ENCODE assay signal across 20 cellular contexts in genomic region chr18:79420033-79420745, GRCh38. TPM values are rescaled to one million over a fixed set of nuclear protein-coding genes. Genes with fewer than 3 reads are reported as not detected.
DNase-seq lines count a peak whose midpoint lies in the region; ATAC-seq and TF ChIP-seq lines count a peak whose summit lies in the region.
"Had no signal": no experiment of that assay in that cellular context is flagged by ENCODE, and none has a peak within 500 bp of the region (broad histone marks: within the 10 kb centered on the region; RNA-seq: fewer than 3 reads in every experiment).

No MANE protein-coding gene starts in this region.

- H3K4me1 Mint-ChIP-seq in CD4-positive, alpha-beta memory T cell, result peaks cover 18 to 56% (median 36%) of the 10 kb centered on the region in 4 donors
- H3K4me1 Mint-ChIP-seq in activated B cell treated with CpG ODN at 0.5 μM for 24 hours, result peaks cover 37% of the 10 kb centered on the region
- H3K4me1 Mint-ChIP-seq in glutamatergic neuron (ENCODE audit: low read depth, unreplicated experiment), result peaks cover 17% of the 10 kb centered on the region

- TF ChIP-seq CTCF in activated B cell treated with CpG ODN at 0.5 μM for 24 hours (IDR thresholded peaks at IDR 0.05), result no peak
- TF ChIP-seq CTCF in glutamatergic neuron (IDR thresholded peaks at IDR 0.05; ENCODE audit: partially characterized antibody, unreplicated experiment), result no peak

- POLR2A ChIA-PET in CD4-positive, alpha-beta memory T cell (lab: Charles Lee; ENCODE audit: partially characterized antibody), result no interaction called here
- POLR2A ChIA-PET in activated B cell treated with CpG ODN at 0.5 μM for 24 hours (lab: Charles Lee), result interaction anchor here (0.7 kb wide), 1 partner anchor 12 kb away, joined by 6 read pairs; no protein-coding TSS in a partner anchor

- intact Hi-C loops in CD4-positive, alpha-beta memory T cell (cut with micrococcal nuclease), result no loop called here
- intact Hi-C loops in activated B cell treated with CpG ODN at 0.5 μM for 24 hours (cut with micrococcal nuclease), result no loop called here

- H3K9ac ChIP-seq in BLaER1, result no peak overlapping the region

- H3K9me3 Mint-ChIP-seq in CD4-positive, alpha-beta memory T cell, result peaks cover 0 to 6% (median 0%) of the 10 kb centered on the region in 8 donors
- no peaks in the 10 kb centered on the region for H3K9me3 Mint-ChIP-seq in activated B cell treated with CpG ODN at 0.5 μM for 24 hours
- H3K9me3 Mint-ChIP-seq in glutamatergic neuron (ENCODE audit: unreplicated experiment), result peaks cover 4% of the 10 kb centered on the region
- H3K9me3 Mint-ChIP-seq: naive B cell had no signal

- peaks cover 93% of the 10 kb centered on the region for H4K20me1 ChIP-seq in BLaER1

- CTCF ChIA-PET in CD4-positive, alpha-beta memory T cell (lab: Charles Lee; ENCODE audit: partially characterized antibody), result no interaction called here
- CTCF ChIA-PET in activated B cell treated with CpG ODN at 0.5 μM for 24 hours (lab: Charles Lee), result no interaction called here

- ATAC-seq in activated B cell treated with CpG ODN at 0.5 μM for 24 hours (ENCODE audit: low read depth), result no peak

- H3K27me3 ChIP-seq in BLaER1, result no peaks in the 10 kb centered on the region
- H3K27me3 ChIP-seq in CD4-positive, alpha-beta memory T cell (ENCODE audit: insufficient read depth, low read length), result no peaks in the 10 kb centered on the region
- H3K27me3 ChIP-seq: esophagus squamous epithelium, tibial artery had no signal

- H3K27ac ChIP-seq in BLaER1, result no peak overlapping the region
- H3K27ac ChIP-seq in CD4-positive, alpha-beta memory T cell (ENCODE audit: low read depth, low read length), result no peak overlapping the region
- H3K27ac ChIP-seq: C4-2B, esophagus squamous epithelium, tibial artery had no signal

- H3K4me2 ChIP-seq in BLaER1, result peak overlapping the region; percentile 78

- no peaks in the 10 kb centered on the region for H3K9me3 ChIP-seq in BLaER1
- no peaks in the 10 kb centered on the region for H3K9me3 ChIP-seq in CD4-positive, alpha-beta memory T cell (ENCODE audit: control insufficient read depth in 1 of 2, low read length in 2 of 2)
- H3K9me3 ChIP-seq: esophagus squamous epithelium, tibial artery had no signal

- no peak overlapping the region for H3K4me3 ChIP-seq in BLaER1
- no peak overlapping the region for H3K4me3 ChIP-seq in CD4-positive, alpha-beta memory T cell (ENCODE audit: low read length in 2 of 2)
- H3K4me3 ChIP-seq: esophagus squamous epithelium, lung, tibial artery had no signal

- H3K27ac Mint-ChIP-seq in CD4-positive, alpha-beta memory T cell, result peak overlapping the region in 6 of 7 donors; percentile 53 to 87 (median 70)
- peak overlapping the region; percentile 35 for H3K27ac Mint-ChIP-seq in activated B cell treated with CpG ODN at 0.5 μM for 24 hours
- H3K27ac Mint-ChIP-seq in glutamatergic neuron (ENCODE audit: unreplicated experiment), result peak overlapping the region; percentile 34

- H3K4me3 Mint-ChIP-seq in CD4-positive, alpha-beta memory T cell, result peak overlapping the region in 2 of 8 donors; percentile 40 to 41
- no peak overlapping the region for H3K4me3 Mint-ChIP-seq in activated B cell treated with CpG ODN at 0.5 μM for 24 hours
- H3K4me3 Mint-ChIP-seq in glutamatergic neuron (ENCODE audit: unreplicated experiment), result peak overlapping the region; percentile 25

- no peaks in the 10 kb centered on the region for H3K27me3 Mint-ChIP-seq in CD4-positive, alpha-beta memory T cell
- H3K27me3 Mint-ChIP-seq in activated B cell treated with CpG ODN at 0.5 μM for 24 hours, result no peaks in the 10 kb centered on the region
- H3K27me3 Mint-ChIP-seq in glutamatergic neuron (ENCODE audit: unreplicated experiment), result peaks cover 16% of the 10 kb centered on the region
- H3K27me3 Mint-ChIP-seq: naive B cell had no signal

- DNase-seq in CD4-positive, alpha-beta memory T cell, result no peak
- DNase-seq in activated B cell treated with CpG ODN at 0.5 μM for 24 hours (no peak), glutamatergic neuron (no peak), NCI-H774 (lab: John Stamatoyannopoulos, UW) (no peak), NCI-H2196 (lab: John Stamatoyannopoulos, UW; ENCODE audit: unreplicated experiment) (no peak), globus pallidus (ENCODE audit: low spot score) (no peak)
- DNase-seq: activated CD4-positive, CD25-positive, alpha-beta regulatory T cell treated with anti-CD3 and anti-CD28 coated beads, Interleukin-2, amount 50 U/mL, for 72 hours; activated CD8-positive, alpha-beta memory T cell treated with anti-CD3 and anti-CD28 coated beads, Interleukin-2, amount 50 U/mL, for 4 hours; esophagus squamous epithelium; naive B cell; NCI-H1694; NCI-H446; posterior cingulate gyrus; SHP77 treated with DMSO at 0.1 percent for 48 hours; small intestine; T-helper 2 cell; tibial artery had no signal

- H3K4me1 ChIP-seq in BLaER1, result peaks cover 90% of the 10 kb centered on the region
- no peaks in the 10 kb centered on the region for H3K4me1 ChIP-seq in CD4-positive, alpha-beta memory T cell (ENCODE audit: insufficient read depth, low read length)

- H3K36me3 ChIP-seq in BLaER1, result peaks cover 56% of the 10 kb centered on the region
- peaks cover 18% of the 10 kb centered on the region for H3K36me3 ChIP-seq in CD4-positive, alpha-beta memory T cell (ENCODE audit: insufficient read depth, low read length)

- peaks cover 30 to 53% of the 10 kb centered on the region in 2 donors for H3K36me3 Mint-ChIP-seq in CD4-positive, alpha-beta memory T cell
- H3K36me3 Mint-ChIP-seq in activated B cell treated with CpG ODN at 0.5 μM for 24 hours (ENCODE audit: low read depth) (peaks cover 62% of the 10 kb centered on the region), glutamatergic neuron (ENCODE audit: unreplicated experiment) (peaks cover 14% of the 10 kb centered on the region)

RNA-seq across cellular contexts. Expression of gene NFATC1, which starts 24.5 kb away (rescaled TPM):
- total RNA-seq in CD4-positive, alpha-beta memory T cell, result 10 to 100 TPM; 64.3 to 69.6 TPM
- polyA plus RNA-seq in CD4-positive, alpha-beta memory T cell, result 10 to 100 TPM; 15.3 to 45.5 TPM
- total RNA-seq in activated B cell treated with CpG ODN at 0.5 μM for 24 hours (49.0 and 52.6 TPM in 2 replicates), glutamatergic neuron (ENCODE audit: unreplicated experiment) (5.3 TPM)
